3 cellular contexts compared by ENCODE assay signal in genomic region chr13:79999601-80000000, GRCh38.
TF ChIP-seq lines count a peak whose summit lies in the region.

No MANE protein-coding gene starts in this region.

TF ChIP-seq in IMR-90, 13 proteins besides CTCF, POLR2A, EP300 and RAD21:
- no peak for TF ChIP-seq FOS (IDR thresholded peaks at IDR 0.05; ENCODE audit: low read depth, low read length)
- no peak for TF ChIP-seq CEBPB (IDR thresholded peaks at IDR 0.05; ENCODE audit: low read depth, low read length)
- no peak for TF ChIP-seq USF2 (IDR thresholded peaks at IDR 0.05; ENCODE audit: low read depth, low read length)

TF ChIP-seq in GM12878, 131 proteins besides CTCF, POLR2A, EP300 and RAD21:
- TF ChIP-seq ZSCAN29 (IDR thresholded peaks at IDR 0.05) (no peak), SPI1 (IDR thresholded peaks at IDR 0.05; ENCODE audit: borderline replicate concordance, insufficient read depth, low read depth, low read length) (0 out of 2 replicates have a peak, but pooled peaks have one; percentile 11), ZBED1 (IDR thresholded peaks at IDR 0.05; ENCODE audit: borderline replicate concordance) (no peak), ZNF24 (IDR thresholded peaks at IDR 0.05) (no peak), E2F4 (IDR thresholded peaks at IDR 0.05; ENCODE audit: low read depth, low read length) (no peak), NR2C1 (IDR thresholded peaks at IDR 0.05) (peak; percentile 22; the same call in 1 of the 2 replicates), RAD51 (IDR thresholded peaks at IDR 0.05) (no peak)

TF ChIP-seq in liver, 16 proteins besides CTCF, POLR2A, EP300 and RAD21:
- TF ChIP-seq RXRA (IDR thresholded peaks at IDR 0.05): peak; percentile 25 to 40
- TF ChIP-seq HNF4G (IDR thresholded peaks at IDR 0.05): peak; percentile 81
- TF ChIP-seq FOXA1 (IDR thresholded peaks at IDR 0.05): no peak
- peak; percentile 26 for TF ChIP-seq YY1 (IDR thresholded peaks at IDR 0.05)
- no peak for TF ChIP-seq JUND (IDR thresholded peaks at IDR 0.05)
- no peak for TF ChIP-seq ZBTB33 (IDR thresholded peaks at IDR 0.05)
- peak; percentile 71 for TF ChIP-seq SP1 (IDR thresholded peaks at IDR 0.05)
- no peak for TF ChIP-seq REST (IDR thresholded peaks at IDR 0.05)
- no peak for TF ChIP-seq ATF3 (IDR thresholded peaks at IDR 0.05)
- no peak for TF ChIP-seq MAX (IDR thresholded peaks at IDR 0.05)
- TF ChIP-seq NR2F2 (IDR thresholded peaks at IDR 0.05): peak; percentile 61
- no peak for TF ChIP-seq EGR1 (IDR thresholded peaks at IDR 0.05; ENCODE audit: low read depth in 2 of 2)
- no peak for TF ChIP-seq TAF1 (conservative IDR thresholded peaks at IDR 0.05)
- no peak for TF ChIP-seq FOXA2 (IDR thresholded peaks at IDR 0.05)
- peak; percentile 85 to 96 for TF ChIP-seq HNF4A (conservative IDR thresholded peaks at IDR 0.05)
- TF ChIP-seq GABPA (IDR thresholded peaks at IDR 0.05 in 1 of 2, conservative IDR thresholded peaks at IDR 0.05 in 1 of 2): no peak
